ENCODE assay signal across 8 cellular contexts in the genomic region with DNA sequence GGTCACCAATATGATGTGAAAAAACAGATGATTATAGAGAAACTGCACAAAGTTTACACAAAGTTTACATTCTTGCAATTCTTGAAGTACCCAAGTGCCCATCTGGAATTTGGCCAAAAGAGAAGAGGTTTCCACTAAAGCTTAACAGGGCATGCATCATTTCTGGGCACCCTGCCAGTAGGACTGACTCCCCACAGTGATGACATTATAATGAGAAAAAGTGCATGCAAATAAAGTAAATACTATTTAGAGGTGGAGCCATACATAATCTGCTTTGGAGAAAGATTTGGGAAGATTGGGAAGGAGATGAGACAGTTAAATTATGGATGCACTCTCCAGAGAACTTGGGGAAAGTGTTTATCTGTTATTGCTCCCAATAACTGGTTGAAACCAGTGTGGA.
DNase-seq lines count a peak whose midpoint lies in the region; ATAC-seq, FAIRE-seq and TF ChIP-seq lines count a peak whose summit lies in the region.

No MANE protein-coding gene starts in this region.

- no peak for ATAC-seq in GM21737 (IDR thresholded peaks at IDR 0.05; ENCODE audit: unreplicated experiment)

- TF ChIP-seq POLR2A in H54 (IDR thresholded peaks at IDR 0.05; ENCODE audit: low read depth, low read length), result no peak

- H3K36me3 Mint-ChIP-seq in activated CD4-positive, alpha-beta memory T cell treated with anti-CD3 and anti-CD28 coated beads, Interleukin-2, amount 10 ng/mL, durations not matched to agents 7 days and 5 days (ENCODE audit: low read depth), result no peaks in the 10 kb centered on the region

- DNase-seq in H54 (ENCODE audit: insufficient read length, low spot score), result peak; percentile 9
- DNase-seq in NCI-H69 (lab: John Stamatoyannopoulos, UW), result peak; percentile 88
- DNase-seq in epithelial cell of esophagus (ENCODE audit: low read depth), result peak; percentile 96
- no peak for DNase-seq in NCI-H2227 (lab: John Stamatoyannopoulos, UW; ENCODE audit: unreplicated experiment)
- DNase-seq in activated CD4-positive, alpha-beta memory T cell treated with anti-CD3 and anti-CD28 coated beads, Interleukin-2, amount 10 ng/mL, durations not matched to agents 7 days and 5 days, result no peak
- no peak for DNase-seq in GM19239 (ENCODE audit: insufficient read length, low spot score)

- no peak for TF ChIP-seq CTCF in epithelial cell of esophagus (IDR thresholded peaks at IDR 0.05; ENCODE audit: insufficient read depth, low read depth, low read length, missing control alignments)

- no peak overlapping the region for H2AFZ ChIP-seq in ACC112 (ENCODE audit: low read length, unreplicated experiment)

- FAIRE-seq in H54 (lab: Jason Lieb, UNC), result peak; percentile 30
- no peak for FAIRE-seq in GM19239 (lab: Jason Lieb, UNC)

- no peak overlapping the region for H3K4me3 ChIP-seq in ACC112 (ENCODE audit: low read depth, low read length)
- no peak overlapping the region for H3K4me3 ChIP-seq in epithelial cell of esophagus (ENCODE audit: low read length)

- H3K79me2 ChIP-seq in ACC112 (ENCODE audit: control insufficient read depth, insufficient read depth, low read length, unreplicated experiment), result no peaks in the 10 kb centered on the region

- H3K4me1 Mint-ChIP-seq in activated CD4-positive, alpha-beta memory T cell treated with anti-CD3 and anti-CD28 coated beads, Interleukin-2, amount 10 ng/mL, durations not matched to agents 7 days and 5 days, result no peaks in the 10 kb centered on the region

- H3K27ac ChIP-seq in ACC112 (ENCODE audit: low read depth, low read length), result peak overlapping the region; percentile 23

- H3K4me1 ChIP-seq in ACC112 (ENCODE audit: control insufficient read depth, insufficient read depth, low read length, unreplicated experiment), result peaks cover 17% of the 10 kb centered on the region

- H3K27ac Mint-ChIP-seq in activated CD4-positive, alpha-beta memory T cell treated with anti-CD3 and anti-CD28 coated beads, Interleukin-2, amount 10 ng/mL, durations not matched to agents 7 days and 5 days, result no peak overlapping the region

- no peaks in the 10 kb centered on the region for H3K9me3 Mint-ChIP-seq in activated CD4-positive, alpha-beta memory T cell treated with anti-CD3 and anti-CD28 coated beads, Interleukin-2, amount 10 ng/mL, durations not matched to agents 7 days and 5 days

- peaks cover 6% of the 10 kb centered on the region for H3K27me3 Mint-ChIP-seq in activated CD4-positive, alpha-beta memory T cell treated with anti-CD3 and anti-CD28 coated beads, Interleukin-2, amount 10 ng/mL, durations not matched to agents 7 days and 5 days

- no peaks in the 10 kb centered on the region for H3K27me3 ChIP-seq in ACC112 (ENCODE audit: insufficient read depth, low read length)

- CTCF ChIA-PET in activated CD4-positive, alpha-beta memory T cell treated with anti-CD3 and anti-CD28 coated beads, Interleukin-2, amount 10 ng/mL, durations not matched to agents 7 days and 5 days (lab: Charles Lee), result interaction anchor here (1.1 to 1.3 kb wide), 2 partner anchors 96 to 116 kb away, joined by 3 read pairs; no protein-coding TSS in a partner anchor

- H3K36me3 ChIP-seq in ACC112 (ENCODE audit: insufficient read depth, low read length), result no peaks in the 10 kb centered on the region

- H3K4me3 Mint-ChIP-seq in activated CD4-positive, alpha-beta memory T cell treated with anti-CD3 and anti-CD28 coated beads, Interleukin-2, amount 10 ng/mL, durations not matched to agents 7 days and 5 days, result no peak overlapping the region

- POLR2A ChIA-PET in activated CD4-positive, alpha-beta memory T cell treated with anti-CD3 and anti-CD28 coated beads, Interleukin-2, amount 10 ng/mL, durations not matched to agents 7 days and 5 days (lab: Charles Lee), result no interaction called here

Comparison
In these comparisons a context has a peak if more than half of its experiments do, and no peak if none do; other contexts are left out.
1. DNase-seq: peak in H54 (single experiment), NCI-H69 (single experiment) and epithelial cell of esophagus (single experiment); none in NCI-H2227 (single experiment), activated CD4-positive, alpha-beta memory T cell treated with anti-CD3 and anti-CD28 coated beads, Interleukin-2, amount 10 ng/mL, durations not matched to agents 7 days and 5 days (single experiment) and GM19239 (single experiment).